21 cellular contexts compared by ENCODE assay signal in the genomic region with DNA sequence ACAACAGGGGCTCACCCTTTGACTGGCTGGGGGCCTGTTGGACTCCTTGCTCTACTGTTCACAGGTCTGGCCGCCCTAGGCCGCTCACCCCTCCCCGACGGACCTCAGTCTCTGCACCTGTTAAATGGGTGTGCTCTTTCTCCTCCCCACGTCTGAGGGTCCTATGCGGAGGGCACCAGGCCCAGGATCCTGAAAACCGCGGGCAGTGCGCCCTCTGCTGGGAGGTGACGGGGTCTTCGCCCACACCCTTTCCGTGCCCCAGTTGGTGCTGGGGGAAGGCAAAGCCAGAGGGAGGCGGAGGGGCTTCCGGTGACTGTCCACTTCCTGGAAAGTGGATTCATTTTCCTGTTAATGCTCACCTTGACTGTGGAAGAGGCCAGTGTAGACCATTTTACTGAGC.
DNase-seq lines count a peak whose midpoint lies in the region; ATAC-seq, FAIRE-seq and TF ChIP-seq lines count a peak whose summit lies in the region.
"Had no signal": no experiment of that assay in that cellular context is flagged by ENCODE, and none has a peak within 500 bp of the region (broad histone marks: within the 10 kb centered on the region; RNA-seq: fewer than 3 reads in every experiment).

No MANE protein-coding gene starts in this region.

- no peaks in the 10 kb centered on the region for H3K9me2 ChIP-seq in PC-9 (ENCODE audit: insufficient read depth)

- H3K18ac ChIP-seq in neuronal stem cell (ENCODE audit: low read length), result no peak overlapping the region

- H3K4me3 Mint-ChIP-seq in activated CD8-positive, alpha-beta T cell treated with anti-CD3 and anti-CD28 coated beads, Interleukin-2, amount 10 ng/mL, durations not matched to agents 7 days and 5 days, result no peak overlapping the region
- H3K4me3 Mint-ChIP-seq: H9; stimulated activated effector memory CD8-positive, alpha-beta T cell treated with anti-CD3 and anti-CD28 coated beads, Interleukin-12 subunit alpha, Interleukin-12 subunit beta, amount 100 ng/mL, for 72 hours had no signal

- no peaks in the 10 kb centered on the region for H3K9me3 ChIP-seq in DND-41 (ENCODE audit: insufficient read depth, low read length, severe bottlenecking)
- no peaks in the 10 kb centered on the region for H3K9me3 ChIP-seq in NT2/D1 (ENCODE audit: insufficient read depth, low read length)
- peaks cover 17% of the 10 kb centered on the region for H3K9me3 ChIP-seq in HepG2 (ENCODE audit: low read length)
- no peaks in the 10 kb centered on the region for H3K9me3 ChIP-seq in PC-9 (ENCODE audit: insufficient read depth, low read depth)
- peaks cover 0 to 40% of the 10 kb centered on the region in 2 donors for H3K9me3 ChIP-seq in neuronal stem cell (replicated peaks in 1 of 2; ENCODE audit: control insufficient read depth in 2 of 2, insufficient read depth in 1 of 2, low read depth in 1 of 2, low read length in 2 of 2)
- H3K9me3 ChIP-seq: Caco-2 had no signal

- TF ChIP-seq CTCF in DND-41 (IDR thresholded peaks at IDR 0.05; ENCODE audit: borderline replicate concordance, extremely low read depth, low read length, poor library complexity, severe bottlenecking), result peak; percentile 38
- peak; percentile 7 for TF ChIP-seq CTCF in GM13976 (IDR thresholded peaks at IDR 0.05; ENCODE audit: borderline replicate concordance, control extremely low read depth, extremely low read depth, insufficient read depth, missing control alignments)
- peak; percentile 56 for TF ChIP-seq CTCF in HepG2 (CRISPR knock-in tag; IDR thresholded peaks at IDR 0.05)
- TF ChIP-seq CTCF in PC-9 (conservative IDR thresholded peaks at IDR 0.05), result no peak

- peaks cover 18% of the 10 kb centered on the region for H3K9me3 Mint-ChIP-seq in activated CD8-positive, alpha-beta T cell treated with anti-CD3 and anti-CD28 coated beads, Interleukin-2, amount 10 ng/mL, durations not matched to agents 7 days and 5 days (ENCODE audit: insufficient read depth)

- H3K79me1 ChIP-seq in neuronal stem cell (ENCODE audit: low read depth, low read length), result no peaks in the 10 kb centered on the region

- H2AK5ac ChIP-seq in neuronal stem cell (ENCODE audit: low read depth, low read length), result no peak overlapping the region

- no peak overlapping the region for H4K91ac ChIP-seq in neuronal stem cell (ENCODE audit: low read depth, low read length, poor library complexity)

- H3K4me1 Mint-ChIP-seq in activated CD8-positive, alpha-beta T cell treated with anti-CD3 and anti-CD28 coated beads, Interleukin-2, amount 10 ng/mL, durations not matched to agents 7 days and 5 days (ENCODE audit: low read depth), result no peaks in the 10 kb centered on the region
- H3K4me1 Mint-ChIP-seq: H9 had no signal

- no peak overlapping the region for H2BK120ac ChIP-seq in neuronal stem cell (ENCODE audit: low read depth, low read length)

- intact Hi-C loops in HepG2 (cut with micrococcal nuclease; ENCODE audit: unreplicated experiment), result loop anchor here (10.0 kb wide), 1 partner anchor 58 kb away; no protein-coding TSS in a partner anchor
- intact Hi-C loops in PC-9 (cut with micrococcal nuclease; ENCODE audit: unreplicated experiment), result no loop called here

- H2BK12ac ChIP-seq in neuronal stem cell (ENCODE audit: low read length), result no peak overlapping the region

- H3K27ac ChIP-seq in DND-41 (ENCODE audit: low read length) (no peak overlapping the region), HepG2 (ENCODE audit: extremely low read length, insufficient read depth, low read length) (no peak overlapping the region), PC-9 (no peak overlapping the region), neuronal stem cell (replicated peaks; ENCODE audit: low read length) (no peak overlapping the region)
- H3K27ac ChIP-seq: breast epithelium, HL-60, thoracic aorta had no signal

- H3K36me3 Mint-ChIP-seq in activated CD8-positive, alpha-beta T cell treated with anti-CD3 and anti-CD28 coated beads, Interleukin-2, amount 10 ng/mL, durations not matched to agents 7 days and 5 days (ENCODE audit: low read depth), result no peaks in the 10 kb centered on the region
- H3K36me3 Mint-ChIP-seq: stimulated activated effector memory CD8-positive, alpha-beta T cell treated with anti-CD3 and anti-CD28 coated beads, Interleukin-12 subunit alpha, Interleukin-12 subunit beta, amount 100 ng/mL, for 72 hours had no signal

- H4K20me1 ChIP-seq in DND-41 (ENCODE audit: insufficient read depth, low read length) (no peaks in the 10 kb centered on the region), HepG2 (ENCODE audit: insufficient read depth, low read length) (no peaks in the 10 kb centered on the region), PC-9 (ENCODE audit: insufficient read depth) (no peaks in the 10 kb centered on the region)

- H3K36me3 ChIP-seq in DND-41 (ENCODE audit: insufficient read depth, low read length) (no peaks in the 10 kb centered on the region), NT2/D1 (ENCODE audit: insufficient read depth, insufficient read length, low read length) (no peaks in the 10 kb centered on the region), HepG2 (replicated peaks in 1 of 2; ENCODE audit: control insufficient read depth in 1 of 2, insufficient read depth in 2 of 2, low read length in 2 of 2) (no peaks in the 10 kb centered on the region), PC-9 (ENCODE audit: low read depth) (no peaks in the 10 kb centered on the region), neuronal stem cell (replicated peaks in 1 of 2; ENCODE audit: control insufficient read depth in 2 of 2, insufficient read depth in 2 of 2, low read length in 2 of 2) (no peaks in the 10 kb centered on the region)
- H3K36me3 ChIP-seq: breast epithelium, thoracic aorta had no signal

- H2AFZ ChIP-seq in DND-41 (ENCODE audit: low read depth, low read length) (no peak overlapping the region), HepG2 (ENCODE audit: low read length) (no peak overlapping the region), PC-9 (no peak overlapping the region), neuronal stem cell (ENCODE audit: low read length) (no peak overlapping the region)

- 68% methylated on average over 3 of the region's 14 CpGs for WGBS in HepG2 (ENCODE audit: low lambda C conversion rate)
- WGBS in neuronal stem cell (ENCODE audit: extremely low coverage in 2 of 2, insufficient read length in 2 of 2, insufficient replicate concordance in 1 of 2), 2 donors, result no CpG with 5 or more reads among the region's 14 CpGs

- FAIRE-seq in HepG2 (lab: Jason Lieb, UNC), result no peak
- FAIRE-seq: endothelial cell of umbilical vein, GM12891 had no signal

- no TSS peak for BruUV-seq in HepG2 (replicated peaks; lab: Mats Ljungman, UMichigan)
- BruUV-seq in PC-9 (replicated peaks; lab: Mats Ljungman, UMichigan), result no TSS peak

- H3K79me2 ChIP-seq in DND-41 (ENCODE audit: insufficient read depth, low read length) (no peaks in the 10 kb centered on the region), HepG2 (ENCODE audit: insufficient read depth, low read length) (no peaks in the 10 kb centered on the region), PC-9 (ENCODE audit: low read depth) (no peaks in the 10 kb centered on the region)

- TF ChIP-seq POLR2A in HepG2 (IDR thresholded peaks at IDR 0.05; ENCODE audit: insufficient read depth in 1 of 2, low read depth in 2 of 2, low read length in 2 of 2), result no peak

- no peaks in the 10 kb centered on the region for H3K27me3 Mint-ChIP-seq in activated CD8-positive, alpha-beta T cell treated with anti-CD3 and anti-CD28 coated beads, Interleukin-2, amount 10 ng/mL, durations not matched to agents 7 days and 5 days (ENCODE audit: low read depth)

- H3K4me1 ChIP-seq in DND-41 (ENCODE audit: insufficient read depth, low read length) (no peaks in the 10 kb centered on the region), NT2/D1 (ENCODE audit: insufficient read depth, insufficient read length) (no peaks in the 10 kb centered on the region), HepG2 (ENCODE audit: insufficient read depth, low read length) (no peaks in the 10 kb centered on the region), PC-9 (replicated peaks; ENCODE audit: insufficient read depth) (no peaks in the 10 kb centered on the region), neuronal stem cell (ENCODE audit: control insufficient read depth in 2 of 2, insufficient read depth in 1 of 2, low read depth in 1 of 2, low read length in 2 of 2) (no peaks in the 10 kb centered on the region)
- H3K4me1 ChIP-seq: breast epithelium, Caco-2 had no signal

- H3K9ac ChIP-seq in DND-41 (ENCODE audit: low read depth, low read length), result no peak overlapping the region
- no peak overlapping the region for H3K9ac ChIP-seq in NT2/D1 (ENCODE audit: insufficient read length, low read depth)
- no peak overlapping the region for H3K9ac ChIP-seq in HepG2 (ENCODE audit: insufficient read depth, low read depth, low read length)
- H3K9ac ChIP-seq in neuronal stem cell (ENCODE audit: low read depth, low read length, poor library complexity), result no peak overlapping the region

- H2BK15ac ChIP-seq in neuronal stem cell (ENCODE audit: low read length), result no peak overlapping the region

- no peak overlapping the region for H3K4ac ChIP-seq in neuronal stem cell (ENCODE audit: low read length)

- H3K4me3 ChIP-seq in DND-41 (ENCODE audit: low read depth in 1 of 2, low read length in 2 of 2) (no peak overlapping the region), NT2/D1 (ENCODE audit: insufficient read length, low read depth) (peak overlapping the region; percentile 58), HepG2 (replicated peaks in 1 of 3; ENCODE audit: insufficient read depth in 1 of 3, low read depth in 2 of 3, low read length in 3 of 3) (no peak overlapping the region), PC-9 (no peak overlapping the region), neuronal stem cell (ENCODE audit: low read length in 2 of 2) (no peak overlapping the region)
- H3K4me3 ChIP-seq: breast epithelium, thoracic aorta had no signal

- TF ChIP-seq EP300 in HepG2 (IDR thresholded peaks at IDR 0.05; ENCODE audit: low read depth in 2 of 2, low read length in 2 of 2), result no peak
- no peak for TF ChIP-seq EP300 in HepG2 (CRISPR knock-in tag; IDR thresholded peaks at IDR 0.05; ENCODE audit: borderline replicate concordance)

- no peak overlapping the region for H3K4me2 ChIP-seq in DND-41 (ENCODE audit: insufficient read depth, low read length)
- no peak overlapping the region for H3K4me2 ChIP-seq in HepG2 (ENCODE audit: low read depth, low read length)
- H3K4me2 ChIP-seq in PC-9, result no peak overlapping the region
- no peak overlapping the region for H3K4me2 ChIP-seq in neuronal stem cell (ENCODE audit: insufficient read depth, low read length, poor library complexity, severe bottlenecking)

- H3K27ac Mint-ChIP-seq in activated CD8-positive, alpha-beta T cell treated with anti-CD3 and anti-CD28 coated beads, Interleukin-2, amount 10 ng/mL, durations not matched to agents 7 days and 5 days, result no peak overlapping the region
- H3K27ac Mint-ChIP-seq: H9; stimulated activated effector memory CD8-positive, alpha-beta T cell treated with anti-CD3 and anti-CD28 coated beads, Interleukin-12 subunit alpha, Interleukin-12 subunit beta, amount 100 ng/mL, for 72 hours had no signal

- no peak for DNase-seq in DND-41
- DNase-seq in GM13976 (ENCODE audit: low spot score), result no peak
- peak; percentile 18 for DNase-seq in NT2/D1 (ENCODE audit: low read depth, low spot score)
- no peak for DNase-seq in HepG2 (ENCODE audit: low spot score)
- no peak for DNase-seq in activated CD8-positive, alpha-beta T cell treated with anti-CD3 and anti-CD28 coated beads, Interleukin-2, amount 10 ng/mL, durations not matched to agents 7 days and 5 days
- DNase-seq in PC-9, result no peak
- no peak for DNase-seq in neuronal stem cell (ENCODE audit: low spot score)
- DNase-seq: activated CD4-positive, alpha-beta T cell treated with anti-CD3 and anti-CD28 coated beads for 4 hours; activated effector memory CD4-positive, alpha-beta T cell treated with Interleukin-2 at 50 U/mL for 16 hours; GDM1; H9; NCI-H1092; right cardiac atrium; stimulated activated CD4-positive, alpha-beta T cell treated with anti-CD3 and anti-CD28 coated beads, Interleukin-15, amount 100 ng/mL, for 24 hours had no signal

- H4K8ac ChIP-seq in neuronal stem cell (ENCODE audit: low read depth, low read length), result no peak overlapping the region

- no peak overlapping the region for H2BK5ac ChIP-seq in neuronal stem cell (ENCODE audit: low read length)

- H3K27me3 ChIP-seq in DND-41 (ENCODE audit: insufficient read depth, low read length, poor library complexity) (no peaks in the 10 kb centered on the region), NT2/D1 (ENCODE audit: insufficient read depth, insufficient read length) (no peaks in the 10 kb centered on the region), HepG2 (ENCODE audit: control insufficient read depth in 1 of 2, insufficient read depth in 2 of 2, low read length in 2 of 2) (no peaks in the 10 kb centered on the region), PC-9 (ENCODE audit: insufficient read depth, low read depth) (peaks cover 11% of the 10 kb centered on the region), neuronal stem cell (ENCODE audit: control insufficient read depth in 3 of 3, insufficient read depth in 3 of 3, low read depth in 1 of 3, low read length in 3 of 3) (no peaks in the 10 kb centered on the region)
- H3K27me3 ChIP-seq: breast epithelium had no signal

- CTCF ChIA-PET in HepG2 (lab: Yijun Ruan, JAX; ENCODE audit: low intra/inter-chr PET ratio, low total read pairs) (no interaction called here), PC-9 (lab: Charles Lee) (no interaction called here)
- CTCF ChIA-PET in activated CD8-positive, alpha-beta T cell treated with anti-CD3 and anti-CD28 coated beads, Interleukin-2, amount 10 ng/mL, durations not matched to agents 7 days and 5 days (lab: Charles Lee), result no interaction called here

- H3K14ac ChIP-seq in neuronal stem cell (ENCODE audit: low read length), result no peak overlapping the region

- no peaks in the 10 kb centered on the region for H3F3A ChIP-seq in PC-9 (ENCODE audit: insufficient read depth, low read depth)

- ATAC-seq in DND-41 (ENCODE audit: insufficient read depth, low read depth) (no peak), HepG2 (peak; percentile 82)
- no peak for ATAC-seq in activated CD8-positive, alpha-beta T cell treated with anti-CD3 and anti-CD28 coated beads, Interleukin-2, amount 10 ng/mL, durations not matched to agents 7 days and 5 days
- ATAC-seq: right cardiac atrium; stimulated activated effector memory CD8-positive, alpha-beta T cell treated with anti-CD3 and anti-CD28 coated beads, Interleukin-12 subunit alpha, Interleukin-12 subunit beta, amount 100 ng/mL, for 72 hours had no signal

- POLR2A ChIA-PET in HepG2 (lab: Yijun Ruan, JAX) (no interaction called here), PC-9 (lab: Charles Lee; ENCODE audit: unreplicated experiment) (no interaction called here)
- POLR2A ChIA-PET in activated CD8-positive, alpha-beta T cell treated with anti-CD3 and anti-CD28 coated beads, Interleukin-2, amount 10 ng/mL, durations not matched to agents 7 days and 5 days (lab: Charles Lee), result no interaction called here

- in situ Hi-C loops in GM13976 (cut with MboI; ENCODE audit: low sequenced_read_pairs, unreplicated experiment) (no loop called here), HepG2 (cut with HindIII; ENCODE audit: extremely low pct_ligation_motif_present, low pct_unique_long_range_greater_than_20kb) (no loop called here)

- no peak overlapping the region for H3K23ac ChIP-seq in neuronal stem cell (ENCODE audit: low read depth, low read length, poor library complexity)

- no peak for TF ChIP-seq RAD21 in HepG2 (CRISPR knock-in tag; IDR thresholded peaks at IDR 0.05)
